ENCODE assay signal across 9 cellular contexts in the genomic region with DNA sequence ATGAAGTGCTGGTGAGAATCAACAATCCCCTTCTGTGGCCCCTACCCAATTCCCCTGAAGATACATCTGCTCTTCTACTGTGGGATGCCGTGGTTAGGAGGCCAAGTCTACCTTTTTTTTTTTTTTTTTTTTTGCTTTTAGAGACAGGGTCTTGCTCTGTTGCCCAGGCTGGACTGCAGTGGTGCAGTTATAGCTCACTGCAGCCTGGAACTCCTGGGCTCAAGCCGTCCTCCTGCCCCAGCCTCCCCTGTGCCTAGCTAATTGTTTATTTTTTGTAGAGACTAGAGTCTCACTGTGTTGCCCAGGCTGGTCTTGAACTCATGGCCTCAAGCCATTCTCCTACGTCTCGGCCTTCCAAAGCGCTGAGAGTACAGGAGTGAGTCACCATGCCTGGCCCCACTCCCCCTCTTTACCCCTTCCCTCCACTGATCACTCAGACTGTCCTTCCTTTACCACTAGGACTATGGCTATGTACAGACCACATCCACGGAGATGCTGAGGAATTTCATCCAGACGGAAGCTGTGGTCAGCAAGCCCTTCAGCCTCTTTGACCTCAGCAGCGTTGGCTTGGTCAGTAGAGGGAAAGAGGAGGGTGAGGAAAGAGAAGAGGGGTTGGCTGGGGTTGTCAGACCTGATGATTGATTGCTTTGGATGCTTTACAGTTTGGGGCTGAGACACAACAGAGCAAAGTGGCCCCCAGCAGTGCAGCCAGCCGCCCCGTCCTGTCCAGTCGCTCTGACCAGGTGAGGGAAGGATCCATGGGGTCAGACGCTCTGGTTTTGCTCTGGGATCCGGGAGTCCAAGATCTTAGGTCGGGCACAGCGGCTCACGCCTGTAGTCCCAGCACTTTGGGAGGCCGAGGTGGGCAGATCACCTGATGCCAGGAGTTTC. TPM values are rescaled to one million over a fixed set of nuclear protein-coding genes. Genes with fewer than 3 reads are reported as not detected.
DNase-seq lines count a peak whose midpoint lies in the region; ATAC-seq lines count a peak whose summit lies in the region.
"Had no signal": no experiment of that assay in that cellular context is flagged by ENCODE, and none has a peak within 500 bp of the region (broad histone marks: within the 10 kb centered on the region; RNA-seq: fewer than 3 reads in every experiment).

No MANE protein-coding gene starts in this region.

- POLR2A ChIA-PET in activated CD4-positive, alpha-beta memory T cell treated with anti-CD3 and anti-CD28 coated beads, Interleukin-2, amount 10 ng/mL, durations not matched to agents 7 days and 5 days (lab: Charles Lee), result interaction anchor here (1.1 to 4.2 kb wide), 8 partner anchors 10 to 483 kb away, joined by 3 to 169 read pairs (median 20); partner anchors contain the start of genes CNPY4, COPS6, FBXO24 and LAMTOR4

- H3K4me1 Mint-ChIP-seq in activated CD4-positive, alpha-beta memory T cell treated with anti-CD3 and anti-CD28 coated beads, Interleukin-2, amount 10 ng/mL, durations not matched to agents 7 days and 5 days, result peaks cover 32% of the 10 kb centered on the region

- CTCF ChIA-PET in activated CD4-positive, alpha-beta memory T cell treated with anti-CD3 and anti-CD28 coated beads, Interleukin-2, amount 10 ng/mL, durations not matched to agents 7 days and 5 days (lab: Charles Lee), result interaction anchor here (0.6 to 2.6 kb wide), 6 partner anchors 17 to 1211 kb away, joined by 3 to 15 read pairs (median 3); partner anchors contain the start of gene LAMTOR4

- H3K4me3 Mint-ChIP-seq in activated CD4-positive, alpha-beta memory T cell treated with anti-CD3 and anti-CD28 coated beads, Interleukin-2, amount 10 ng/mL, durations not matched to agents 7 days and 5 days, result peak overlapping the region; percentile 84

- no peaks in the 10 kb centered on the region for H3K9me3 Mint-ChIP-seq in activated CD4-positive, alpha-beta memory T cell treated with anti-CD3 and anti-CD28 coated beads, Interleukin-2, amount 10 ng/mL, durations not matched to agents 7 days and 5 days

- H3K36me3 ChIP-seq in ACC112 (ENCODE audit: insufficient read depth, low read length), result peaks cover 18% of the 10 kb centered on the region; the same call in 1 of the 2 replicates
- H3K36me3 ChIP-seq in iPS-18a (ENCODE audit: control insufficient read depth, low read depth, low read length), result peaks cover 46% of the 10 kb centered on the region

- H3K4me3 ChIP-seq in ACC112 (ENCODE audit: low read depth, low read length), result peak overlapping the region; percentile 93
- peak overlapping the region; percentile 97 for H3K4me3 ChIP-seq in iPS-18a (ENCODE audit: low read length)

- H3K27me3 Mint-ChIP-seq in activated CD4-positive, alpha-beta memory T cell treated with anti-CD3 and anti-CD28 coated beads, Interleukin-2, amount 10 ng/mL, durations not matched to agents 7 days and 5 days, result no peaks in the 10 kb centered on the region

- peaks cover 7% of the 10 kb centered on the region for H3K4me1 ChIP-seq in ACC112 (ENCODE audit: control insufficient read depth, insufficient read depth, low read length, unreplicated experiment)
- H3K4me1 ChIP-seq in iPS-18a (ENCODE audit: control insufficient read depth, low read depth, low read length), result peaks cover 5% of the 10 kb centered on the region

- no peak overlapping the region for H3K9ac ChIP-seq in iPS-18a (ENCODE audit: low read length)

- peak overlapping the region; percentile 32 for H3K27ac Mint-ChIP-seq in activated CD4-positive, alpha-beta memory T cell treated with anti-CD3 and anti-CD28 coated beads, Interleukin-2, amount 10 ng/mL, durations not matched to agents 7 days and 5 days

- H3K27ac ChIP-seq in ACC112 (ENCODE audit: low read depth, low read length), result no peak overlapping the region
- H3K27ac ChIP-seq in iPS-18a (ENCODE audit: low read length), result no peak overlapping the region

- peaks cover 52% of the 10 kb centered on the region for H3K36me3 Mint-ChIP-seq in activated CD4-positive, alpha-beta memory T cell treated with anti-CD3 and anti-CD28 coated beads, Interleukin-2, amount 10 ng/mL, durations not matched to agents 7 days and 5 days (ENCODE audit: low read depth)

- peak; percentile 98 for DNase-seq in HCEC 1CT
- no peak for DNase-seq in activated CD4-positive, alpha-beta memory T cell treated with anti-CD3 and anti-CD28 coated beads, Interleukin-2, amount 10 ng/mL, durations not matched to agents 7 days and 5 days
- DNase-seq in NCI-H2227 (lab: John Stamatoyannopoulos, UW; ENCODE audit: unreplicated experiment), result no peak
- DNase-seq in NCI-H146 treated with DMSO at 0.1 percent for 48 hours (lab: John Stamatoyannopoulos, UW; ENCODE audit: unreplicated experiment), result no peak
- no peak for DNase-seq in NCI-H187 treated with DMSO at 0.1 percent for 48 hours (lab: John Stamatoyannopoulos, UW)
- DNase-seq: GOT3 had no signal

- H3K9me3 ChIP-seq in iPS-18a (ENCODE audit: control insufficient read depth, low read depth, low read length), result no peaks in the 10 kb centered on the region

- no peak for ATAC-seq in HG02798 (IDR thresholded peaks at IDR 0.05; ENCODE audit: poor library complexity, unreplicated experiment)

- H2AFZ ChIP-seq in ACC112 (ENCODE audit: low read length, unreplicated experiment), result no peak overlapping the region

- peaks cover 22% of the 10 kb centered on the region for H3K79me2 ChIP-seq in ACC112 (ENCODE audit: control insufficient read depth, insufficient read depth, low read length, unreplicated experiment)

- H3K27me3 ChIP-seq in ACC112 (ENCODE audit: insufficient read depth, low read length) (no peaks in the 10 kb centered on the region), iPS-18a (ENCODE audit: control insufficient read depth, insufficient read depth, low read length) (no peaks in the 10 kb centered on the region)

RNA-seq across cellular contexts. Expression of gene AP4M1, which starts 1.8 kb away (rescaled TPM):
- total RNA-seq in activated CD4-positive, alpha-beta memory T cell treated with anti-CD3 and anti-CD28 coated beads, Interleukin-2, amount 10 ng/mL, durations not matched to agents 7 days and 5 days, result 10 to 100 TPM; 10.6 to 15.2 TPM

RNA-seq across cellular contexts. Expression of gene MCM7, which starts 2.0 kb away (rescaled TPM):
- total RNA-seq in activated CD4-positive, alpha-beta memory T cell treated with anti-CD3 and anti-CD28 coated beads, Interleukin-2, amount 10 ng/mL, durations not matched to agents 7 days and 5 days, result 100 to 1,000 TPM; 266 to 273 TPM

RNA-seq across cellular contexts. Expression of gene COPS6, which starts 14.4 kb away (rescaled TPM):
- 10 to 100 TPM; 81.7 to 86.3 TPM for total RNA-seq in activated CD4-positive, alpha-beta memory T cell treated with anti-CD3 and anti-CD28 coated beads, Interleukin-2, amount 10 ng/mL, durations not matched to agents 7 days and 5 days

RNA-seq across cellular contexts. Expression of gene TAF6, which starts 16.0 kb away (rescaled TPM):
- total RNA-seq in activated CD4-positive, alpha-beta memory T cell treated with anti-CD3 and anti-CD28 coated beads, Interleukin-2, amount 10 ng/mL, durations not matched to agents 7 days and 5 days, result 10 to 100 TPM; 54.6 to 56.5 TPM

RNA-seq across cellular contexts. Expression of gene CNPY4, which starts 16.2 kb away (rescaled TPM):
- total RNA-seq in activated CD4-positive, alpha-beta memory T cell treated with anti-CD3 and anti-CD28 coated beads, Interleukin-2, amount 10 ng/mL, durations not matched to agents 7 days and 5 days, result 10 to 100 TPM; 31.3 to 32.5 TPM
